ENCODE assay signal across 8 cellular contexts in the genomic region with DNA sequence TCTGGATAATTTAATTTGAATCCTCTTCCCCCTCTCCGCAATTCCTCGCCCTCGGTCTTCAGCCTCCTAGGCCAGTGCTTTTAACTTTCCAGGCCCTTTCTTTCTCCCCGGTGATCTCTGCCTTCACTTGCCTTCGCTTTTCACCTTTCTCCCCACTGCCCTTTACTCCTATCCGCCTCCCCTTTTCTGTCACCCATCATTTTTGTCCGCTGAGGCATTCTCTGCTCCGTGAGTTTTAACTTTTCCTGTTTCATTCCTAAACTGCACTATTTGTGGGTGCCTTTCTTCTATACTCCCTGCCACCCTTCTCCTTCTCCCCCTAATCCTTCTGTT. TPM values are rescaled to one million over a fixed set of nuclear protein-coding genes. Genes with fewer than 3 reads are reported as not detected.
DNase-seq lines count a peak whose midpoint lies in the region; ATAC-seq and TF ChIP-seq lines count a peak whose summit lies in the region.
"Had no signal": no experiment of that assay in that cellular context is flagged by ENCODE, and none has a peak within 500 bp of the region (broad histone marks: within the 10 kb centered on the region; RNA-seq: fewer than 3 reads in every experiment).

No MANE protein-coding gene starts in this region.

- POLR2A ChIA-PET in activated CD8-positive, alpha-beta T cell treated with anti-CD3 and anti-CD28 coated beads for 36 hours (lab: Charles Lee), result interaction anchor here (1.1 to 1.2 kb wide), 2 partner anchors 12 to 13 kb away, joined by 4 read pairs; no protein-coding TSS in a partner anchor

- peaks cover 5% of the 10 kb centered on the region; the same call in 1 of the 2 replicates for H3K9me3 Mint-ChIP-seq in HFFc6
- peaks cover 9% of the 10 kb centered on the region for H3K9me3 Mint-ChIP-seq in activated CD8-positive, alpha-beta T cell treated with anti-CD3 and anti-CD28 coated beads for 36 hours
- H3K9me3 Mint-ChIP-seq in stimulated activated naive B cell treated with anti-CD40 and anti-IgM and Interleukin-4, amounts not matched to agents 10 μg/mL and 1 μg/mL and 100 μg/mL, for 72 hours, result peaks cover 0 to 4% of the 10 kb centered on the region in 2 donors

- peaks cover 4% of the 10 kb centered on the region for H3K4me1 ChIP-seq in iPS-15b (ENCODE audit: control insufficient read depth, insufficient read depth, low read length)

- peak overlapping the region; percentile 27 for H3K9ac ChIP-seq in iPS-15b (ENCODE audit: low read depth, low read length)

- TF ChIP-seq CTCF in HFFc6 (IDR thresholded peaks at IDR 0.05), result no peak
- no peak for TF ChIP-seq CTCF in activated CD8-positive, alpha-beta T cell treated with anti-CD3 and anti-CD28 coated beads for 36 hours (IDR thresholded peaks at IDR 0.05)

- H3K27ac Mint-ChIP-seq in HFFc6, result peak overlapping the region; percentile 85
- H3K27ac Mint-ChIP-seq in activated CD8-positive, alpha-beta T cell treated with anti-CD3 and anti-CD28 coated beads for 36 hours, result peak overlapping the region; percentile 89
- H3K27ac Mint-ChIP-seq in stimulated activated naive B cell treated with anti-CD40 and anti-IgM and Interleukin-4, amounts not matched to agents 10 μg/mL and 1 μg/mL and 100 μg/mL, for 72 hours, result peak overlapping the region; percentile 94

- ATAC-seq in activated CD8-positive, alpha-beta T cell treated with anti-CD3 and anti-CD28 coated beads for 36 hours, result no peak
- ATAC-seq in stimulated activated naive B cell treated with anti-CD40 and anti-IgM and Interleukin-4, amounts not matched to agents 10 μg/mL and 1 μg/mL and 100 μg/mL, for 72 hours (replicated peaks), result no peak
- no peak for ATAC-seq in HG03108 (IDR thresholded peaks at IDR 0.05; ENCODE audit: unreplicated experiment)
- no peak for ATAC-seq in GM21737 (IDR thresholded peaks at IDR 0.05; ENCODE audit: unreplicated experiment)

- H3K4me3 Mint-ChIP-seq in HFFc6, result peak overlapping the region; percentile 94
- H3K4me3 Mint-ChIP-seq in activated CD8-positive, alpha-beta T cell treated with anti-CD3 and anti-CD28 coated beads for 36 hours, result peak overlapping the region; percentile 90
- peak overlapping the region; percentile 91 to 93 for H3K4me3 Mint-ChIP-seq in stimulated activated naive B cell treated with anti-CD40 and anti-IgM and Interleukin-4, amounts not matched to agents 10 μg/mL and 1 μg/mL and 100 μg/mL, for 72 hours

- no peak for DNase-seq in HFFc6
- no peak for DNase-seq in activated CD8-positive, alpha-beta T cell treated with anti-CD3 and anti-CD28 coated beads for 36 hours
- no peak for DNase-seq in stimulated activated naive B cell treated with anti-CD40 and anti-IgM and Interleukin-4, amounts not matched to agents 10 μg/mL and 1 μg/mL and 100 μg/mL, for 72 hours
- no peak for DNase-seq in NK-92 treated with Interleukin-12 subunit alpha and Interleukin-12 subunit beta, amount 100 ng/mL, for 24 hours (lab: John Stamatoyannopoulos, UW)

- H3K27me3 Mint-ChIP-seq in HFFc6 (ENCODE audit: insufficient read depth), result no peaks in the 10 kb centered on the region; the same call in 1 of the 2 replicates
- no peaks in the 10 kb centered on the region for H3K27me3 Mint-ChIP-seq in activated CD8-positive, alpha-beta T cell treated with anti-CD3 and anti-CD28 coated beads for 36 hours
- peaks cover 0 to 4% of the 10 kb centered on the region in 2 donors for H3K27me3 Mint-ChIP-seq in stimulated activated naive B cell treated with anti-CD40 and anti-IgM and Interleukin-4, amounts not matched to agents 10 μg/mL and 1 μg/mL and 100 μg/mL, for 72 hours

- CTCF ChIA-PET in activated CD8-positive, alpha-beta T cell treated with anti-CD3 and anti-CD28 coated beads for 36 hours (lab: Charles Lee), result interaction anchor here (1.1 to 1.4 kb wide), 2 partner anchors 378 to 385 kb away, joined by 3 to 6 read pairs; no protein-coding TSS in a partner anchor

- intact Hi-C loops in activated CD8-positive, alpha-beta T cell treated with anti-CD3 and anti-CD28 coated beads for 36 hours (cut with micrococcal nuclease), result no loop called here

- peaks cover 10% of the 10 kb centered on the region; the same call in 1 of the 2 replicates for H3K36me3 Mint-ChIP-seq in HFFc6 (ENCODE audit: low read depth)
- peaks cover 2% of the 10 kb centered on the region for H3K36me3 Mint-ChIP-seq in activated CD8-positive, alpha-beta T cell treated with anti-CD3 and anti-CD28 coated beads for 36 hours (ENCODE audit: low read depth)
- H3K36me3 Mint-ChIP-seq in stimulated activated naive B cell treated with anti-CD40 and anti-IgM and Interleukin-4, amounts not matched to agents 10 μg/mL and 1 μg/mL and 100 μg/mL, for 72 hours, result peaks cover 0 to 11% of the 10 kb centered on the region in 2 donors

- H3K4me3 ChIP-seq in iPS-15b (ENCODE audit: low read depth, low read length), result peak overlapping the region; percentile 91

- no peaks in the 10 kb centered on the region for H3K36me3 ChIP-seq in iPS-15b (ENCODE audit: control insufficient read depth, insufficient read depth, low read length)

- peaks cover 22% of the 10 kb centered on the region for H3K4me1 Mint-ChIP-seq in HFFc6 (ENCODE audit: low read depth)
- H3K4me1 Mint-ChIP-seq in activated CD8-positive, alpha-beta T cell treated with anti-CD3 and anti-CD28 coated beads for 36 hours (ENCODE audit: low read depth), result peaks cover 30% of the 10 kb centered on the region
- peaks cover 14 to 17% of the 10 kb centered on the region in 2 donors for H3K4me1 Mint-ChIP-seq in stimulated activated naive B cell treated with anti-CD40 and anti-IgM and Interleukin-4, amounts not matched to agents 10 μg/mL and 1 μg/mL and 100 μg/mL, for 72 hours

- H3K27me3 ChIP-seq in iPS-15b (ENCODE audit: control insufficient read depth, insufficient read depth, low read length), result no peaks in the 10 kb centered on the region

- no peaks in the 10 kb centered on the region for H3K9me3 ChIP-seq in iPS-15b (ENCODE audit: control insufficient read depth, insufficient read depth, low read length)

RNA-seq across cellular contexts. Expression of gene LONP2, which starts 0.7 kb away (rescaled TPM):
- total RNA-seq in HFFc6 (2021; fragmentation: NEBNext Ultra II Directional; extraction: Animal tissue kit (Norgen Biotek cat#: 25700)), result 10 to 100 TPM; 64.3 to 80.1 (median 72.8) TPM
- total RNA-seq in activated CD8-positive, alpha-beta T cell treated with anti-CD3 and anti-CD28 coated beads for 36 hours, result 10 to 100 TPM; 50.3 to 51.6 TPM

RNA-seq across cellular contexts. Expression of gene ABCC11, which starts 2.5 kb away (rescaled TPM):
- under 1 TPM in 3 of 6 experiments, not detected in 3; 0.05 to 0.26 (median 0.12) TPM for total RNA-seq in HFFc6 (2021; fragmentation: NEBNext Ultra II Directional; extraction: Animal tissue kit (Norgen Biotek cat#: 25700))
- under 1 TPM; 0.16 to 0.54 TPM for total RNA-seq in activated CD8-positive, alpha-beta T cell treated with anti-CD3 and anti-CD28 coated beads for 36 hours
- total RNA-seq: pulmonary artery endothelial cell had no signal
